Comparison of ENCODE assay signal across 8 cellular contexts in the genomic region with DNA sequence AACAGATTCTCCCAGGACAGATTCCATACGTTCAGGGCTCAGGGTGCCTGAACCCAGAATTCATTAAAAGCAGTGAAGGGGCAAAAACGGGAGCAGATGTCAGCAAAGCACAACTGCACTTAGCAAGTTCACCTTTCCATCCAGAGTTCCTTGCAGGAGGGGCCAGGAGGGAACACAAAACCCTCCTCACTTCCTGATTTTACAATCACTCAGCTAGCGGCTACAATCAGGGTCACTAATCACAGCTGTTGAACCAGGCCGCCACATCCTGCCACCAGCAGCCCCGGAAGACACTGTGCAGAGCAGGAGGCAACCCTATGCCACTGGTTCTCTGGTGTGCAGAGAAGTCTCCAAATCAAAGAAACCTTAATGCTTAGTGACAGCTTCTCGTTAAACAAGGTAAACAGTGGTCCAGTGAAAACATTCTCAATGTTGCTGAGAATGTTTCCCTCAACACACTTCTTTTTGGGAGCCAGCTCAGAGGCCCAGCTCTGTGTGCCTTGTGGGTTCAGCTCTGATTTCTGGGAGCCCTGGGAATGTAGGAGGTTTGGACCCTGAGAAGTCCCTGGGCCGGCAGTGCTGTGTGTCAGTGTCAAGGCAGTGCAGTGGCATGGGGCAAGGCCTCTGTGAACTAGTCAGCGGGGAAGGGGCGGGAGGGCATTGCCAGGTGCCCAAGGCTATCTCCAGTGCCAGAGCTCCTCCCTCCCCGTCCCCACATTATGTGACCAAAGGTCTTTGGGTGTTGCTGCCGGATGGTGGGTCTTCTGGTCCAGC. TPM values are rescaled to one million over a fixed set of nuclear protein-coding genes. Genes with fewer than 3 reads are reported as not detected.
DNase-seq lines count a peak whose midpoint lies in the region; ATAC-seq and TF ChIP-seq lines count a peak whose summit lies in the region.

No MANE protein-coding gene starts in this region.

- H3K4me1 ChIP-seq in BLaER1, result peaks cover 58% of the 10 kb centered on the region
- H3K4me1 ChIP-seq in right cardiac atrium (ENCODE audit: control insufficient read depth, insufficient read depth, low read length), result peaks cover 11% of the 10 kb centered on the region

- no peaks in the 10 kb centered on the region for H3K27me3 Mint-ChIP-seq in activated naive CD4-positive, alpha-beta T cell treated with anti-CD3 and anti-CD28 coated beads for 36 hours (ENCODE audit: low read depth)

- no peaks in the 10 kb centered on the region for H3K36me3 ChIP-seq in BLaER1

- H3K4me3 ChIP-seq in BLaER1, result peak overlapping the region; percentile 31
- H3K4me3 ChIP-seq in right cardiac atrium (ENCODE audit: low read length), result no peak overlapping the region

- CTCF ChIA-PET in activated naive CD4-positive, alpha-beta T cell treated with anti-CD3 and anti-CD28 coated beads for 36 hours (lab: Charles Lee), result interaction anchor here (0.6 to 5.4 kb wide), 27 partner anchors 10 to 210 kb away, joined by 3 to 34 read pairs (median 6); a partner anchor contains a TSS

- ATAC-seq in HG03175 (IDR thresholded peaks at IDR 0.05; ENCODE audit: unreplicated experiment), result peak; percentile 71
- ATAC-seq in right cardiac atrium, result peak; percentile 44 to 58

- peak; percentile 84 for TF ChIP-seq POLR2A in GM19193 (IDR thresholded peaks at IDR 0.05; ENCODE audit: extremely low read depth, insufficient read depth, insufficient read length)

- peak overlapping the region; percentile 98 for H3K27ac Mint-ChIP-seq in activated naive CD4-positive, alpha-beta T cell treated with anti-CD3 and anti-CD28 coated beads for 36 hours

- WGBS in right cardiac atrium, result 74% methylated on average over 11 of the region's 11 CpGs

- H3K27ac ChIP-seq in BLaER1 (peak overlapping the region; percentile 91), right cardiac atrium (ENCODE audit: low read length) (peak overlapping the region; percentile 83)

- intact Hi-C loops in activated naive CD4-positive, alpha-beta T cell treated with anti-CD3 and anti-CD28 coated beads for 36 hours (cut with micrococcal nuclease), result loop anchor here (1.0 to 5.0 kb wide), 13 partner anchors 24 to 440 kb away; a partner anchor contains a TSS
- intact Hi-C loops in right cardiac atrium (cut with DNase I), result no loop called here
- intact Hi-C loops in posterior vena cava (cut with DNase I), result no loop called here

- H3K9me3 ChIP-seq in BLaER1 (no peaks in the 10 kb centered on the region), right cardiac atrium (ENCODE audit: control insufficient read depth, low read length) (no peaks in the 10 kb centered on the region)

- H3K9ac ChIP-seq in BLaER1, result peak overlapping the region; percentile 73

- H3K4me2 ChIP-seq in BLaER1, result peak overlapping the region; percentile 90

- H3K36me3 Mint-ChIP-seq in activated naive CD4-positive, alpha-beta T cell treated with anti-CD3 and anti-CD28 coated beads for 36 hours (ENCODE audit: low read depth), result peaks cover 2% of the 10 kb centered on the region

- H3K9me3 Mint-ChIP-seq in activated naive CD4-positive, alpha-beta T cell treated with anti-CD3 and anti-CD28 coated beads for 36 hours, result no peaks in the 10 kb centered on the region

- H4K20me1 ChIP-seq in BLaER1, result no peaks in the 10 kb centered on the region

- DNase-seq in SHP77 (lab: John Stamatoyannopoulos, UW) (peak; percentile 37 to 60), right cardiac atrium (peak in 1 of 3 donors; percentile 64), posterior vena cava (ENCODE audit: low spot score) (no peak)
- DNase-seq in activated naive CD4-positive, alpha-beta T cell treated with anti-CD3 and anti-CD28 coated beads for 36 hours, result peak; percentile 86
- DNase-seq in stimulated activated CD4-positive, alpha-beta T cell treated with anti-CD3 and anti-CD28 coated beads, Interleukin-4, amount 100 ng/mL, for 1 hour, result peak; percentile 50

- H3K4me3 Mint-ChIP-seq in activated naive CD4-positive, alpha-beta T cell treated with anti-CD3 and anti-CD28 coated beads for 36 hours, result peak overlapping the region; percentile 85

- peaks cover 78% of the 10 kb centered on the region for H3K4me1 Mint-ChIP-seq in activated naive CD4-positive, alpha-beta T cell treated with anti-CD3 and anti-CD28 coated beads for 36 hours (ENCODE audit: low read depth)

- no peaks in the 10 kb centered on the region for H3K27me3 ChIP-seq in BLaER1
- H3K27me3 ChIP-seq in right cardiac atrium (ENCODE audit: control insufficient read depth, insufficient read depth), result no peaks in the 10 kb centered on the region

RNA-seq across cellular contexts. Expression of a gene that starts 54.5 kb away (rescaled TPM):
- total RNA-seq in activated naive CD4-positive, alpha-beta T cell treated with anti-CD3 and anti-CD28 coated beads for 36 hours, result 10 to 100 TPM in 1 of 2 experiments, 1 to 10 TPM in 1; 9.6 to 10.5 TPM
- 1 to 10 TPM; 2.8 to 4.3 (median 3.3) TPM for total RNA-seq in right cardiac atrium
- 3.8 TPM for polyA plus RNA-seq in right cardiac atrium
- total RNA-seq in posterior vena cava, result 1 to 10 TPM; 5.8 to 6.2 TPM
